In the genomic region with DNA sequence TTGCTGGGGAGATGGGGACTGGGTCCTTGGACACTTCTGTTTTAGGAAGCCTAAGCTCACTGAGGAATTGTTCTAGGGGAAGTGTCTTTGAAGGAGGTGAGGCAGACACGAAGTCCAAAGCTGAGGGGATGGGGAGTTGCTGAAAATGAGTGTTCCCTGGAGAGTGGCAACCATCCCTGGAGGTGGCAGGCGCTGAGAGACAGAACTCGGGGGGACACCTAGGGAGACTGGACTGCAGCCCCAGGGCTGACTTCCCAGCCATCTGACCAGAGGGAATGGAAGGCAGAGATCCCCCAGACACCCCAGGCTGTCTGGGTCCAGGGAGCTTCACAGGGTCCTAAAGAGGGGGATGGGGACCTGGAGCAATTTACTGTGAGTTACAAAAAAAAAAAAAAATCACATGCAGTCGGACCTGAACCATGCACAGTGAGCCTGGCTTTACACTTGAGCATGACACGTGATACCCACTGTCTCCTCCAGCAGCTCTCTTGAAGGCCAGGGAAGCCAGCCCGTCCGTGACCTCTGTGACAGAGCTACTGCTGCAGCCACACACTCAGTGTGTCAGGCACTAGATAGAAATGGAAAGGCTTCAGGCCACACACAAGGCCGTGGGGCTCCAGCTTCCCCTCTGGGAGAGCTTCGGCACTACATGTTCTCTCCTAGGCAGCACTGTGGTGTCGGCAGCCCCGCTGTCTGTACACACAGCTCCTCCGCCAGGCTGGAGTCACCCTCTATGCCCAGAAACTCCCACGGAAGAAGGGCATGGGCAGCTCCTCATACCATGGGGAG, we compare ENCODE assay signal across 20 cellular contexts.
"Had no signal": no experiment of that assay in that cellular context is flagged by ENCODE, and none has a peak within 500 bp of the region (broad histone marks: within the 10 kb centered on the region; RNA-seq: fewer than 3 reads in every experiment).

No MANE protein-coding gene starts in this region.

- H3K36me3 ChIP-seq: esophagus squamous epithelium, prostate gland, right lobe of liver had no signal

- H3K4me1 ChIP-seq: esophagus squamous epithelium, prostate gland, right lobe of liver had no signal

- H3K27ac ChIP-seq: esophagus squamous epithelium, hepatocyte, prostate gland, right lobe of liver had no signal

- H3K4me3 ChIP-seq: esophagus squamous epithelium, hepatocyte, prostate gland, right lobe of liver had no signal

- H3K27me3 ChIP-seq: hepatocyte, right lobe of liver had no signal

- H3K4me3 Mint-ChIP-seq: activated CD4-positive, alpha-beta memory T cell treated with anti-CD3 and anti-CD28 coated beads for 36 hours; activated CD4-positive, alpha-beta T cell treated with anti-CD3 and anti-CD28 coated beads for 36 hours; activated naive CD8-positive, alpha-beta T cell treated with anti-CD3 and anti-CD28 coated beads for 36 hours; activated T-helper 1 cell treated with anti-CD3 and anti-CD28 coated beads, Interleukin-12 subunit alpha, Interleukin-12 subunit beta, Interleukin-2, Interleukin-4 antibody, amounts not matched to agents 30 ng/mL and 10 ng/mL and 1 ng/mL, durations not matched to agents 14 hours and 24 hours and 36 hours; effector memory CD8-positive, alpha-beta T cell; nephron; stimulated activated naive B cell treated with anti-CD40 and anti-IgM and Interleukin-4, amounts not matched to agents 10 μg/mL and 1 μg/mL and 100 μg/mL, for 72 hours; WTC11 had no signal

- H3K9me3 ChIP-seq: prostate gland, right lobe of liver had no signal

- H3K27ac Mint-ChIP-seq: activated CD4-positive, alpha-beta memory T cell treated with anti-CD3 and anti-CD28 coated beads for 36 hours; activated CD4-positive, alpha-beta T cell treated with anti-CD3 and anti-CD28 coated beads for 36 hours; activated naive CD8-positive, alpha-beta T cell treated with anti-CD3 and anti-CD28 coated beads for 36 hours; activated T-helper 1 cell treated with anti-CD3 and anti-CD28 coated beads, Interleukin-12 subunit alpha, Interleukin-12 subunit beta, Interleukin-2, Interleukin-4 antibody, amounts not matched to agents 30 ng/mL and 10 ng/mL and 1 ng/mL, durations not matched to agents 14 hours and 24 hours and 36 hours; effector memory CD8-positive, alpha-beta T cell; nephron; stimulated activated naive B cell treated with anti-CD40 and anti-IgM and Interleukin-4, amounts not matched to agents 10 μg/mL and 1 μg/mL and 100 μg/mL, for 72 hours; WTC11 had no signal

- H3K36me3 Mint-ChIP-seq: activated CD4-positive, alpha-beta memory T cell treated with anti-CD3 and anti-CD28 coated beads for 36 hours; activated naive CD8-positive, alpha-beta T cell treated with anti-CD3 and anti-CD28 coated beads for 36 hours had no signal

- ATAC-seq: activated CD4-positive, alpha-beta T cell treated with anti-CD3 and anti-CD28 coated beads for 36 hours; effector memory CD8-positive, alpha-beta T cell; left colon; right lobe of liver; stimulated activated naive B cell treated with anti-CD40 and anti-IgM and Interleukin-4, amounts not matched to agents 10 μg/mL and 1 μg/mL and 100 μg/mL, for 72 hours had no signal

- FAIRE-seq: small intestine had no signal

- H3K4me1 Mint-ChIP-seq: activated CD4-positive, alpha-beta T cell treated with anti-CD3 and anti-CD28 coated beads for 36 hours; activated naive CD8-positive, alpha-beta T cell treated with anti-CD3 and anti-CD28 coated beads for 36 hours; stimulated activated naive B cell treated with anti-CD40 and anti-IgM and Interleukin-4, amounts not matched to agents 10 μg/mL and 1 μg/mL and 100 μg/mL, for 72 hours had no signal

- H3K9me3 Mint-ChIP-seq: activated naive CD8-positive, alpha-beta T cell treated with anti-CD3 and anti-CD28 coated beads for 36 hours; activated T-helper 1 cell treated with anti-CD3 and anti-CD28 coated beads, Interleukin-12 subunit alpha, Interleukin-12 subunit beta, Interleukin-2, Interleukin-4 antibody, amounts not matched to agents 30 ng/mL and 10 ng/mL and 1 ng/mL, durations not matched to agents 14 hours and 24 hours and 36 hours had no signal

- DNase-seq: activated CD4-positive, alpha-beta memory T cell treated with anti-CD3 and anti-CD28 coated beads for 36 hours; activated CD4-positive, alpha-beta T cell treated with anti-CD3 and anti-CD28 coated beads for 36 hours; activated naive CD4-positive, alpha-beta T cell; activated naive CD8-positive, alpha-beta T cell treated with anti-CD3 and anti-CD28 coated beads for 36 hours; activated T-cell treated with anti-CD3 and anti-CD28 coated beads for 4 hours; amniotic stem cell; effector memory CD8-positive, alpha-beta T cell; esophagus squamous epithelium; left colon; mammary epithelial cell; midbrain; right lobe of liver; small intestine; stimulated activated CD4-positive, alpha-beta T cell treated with anti-CD3 and anti-CD28 coated beads, Interleukin-4, amount 100 ng/mL, for 24 hours; stimulated activated naive B cell treated with anti-CD40 and anti-IgM and Interleukin-4, amounts not matched to agents 10 μg/mL and 1 μg/mL and 100 μg/mL, for 72 hours had no signal
